Comparison of ENCODE assay signal across 1 cellular context in the genomic region with DNA sequence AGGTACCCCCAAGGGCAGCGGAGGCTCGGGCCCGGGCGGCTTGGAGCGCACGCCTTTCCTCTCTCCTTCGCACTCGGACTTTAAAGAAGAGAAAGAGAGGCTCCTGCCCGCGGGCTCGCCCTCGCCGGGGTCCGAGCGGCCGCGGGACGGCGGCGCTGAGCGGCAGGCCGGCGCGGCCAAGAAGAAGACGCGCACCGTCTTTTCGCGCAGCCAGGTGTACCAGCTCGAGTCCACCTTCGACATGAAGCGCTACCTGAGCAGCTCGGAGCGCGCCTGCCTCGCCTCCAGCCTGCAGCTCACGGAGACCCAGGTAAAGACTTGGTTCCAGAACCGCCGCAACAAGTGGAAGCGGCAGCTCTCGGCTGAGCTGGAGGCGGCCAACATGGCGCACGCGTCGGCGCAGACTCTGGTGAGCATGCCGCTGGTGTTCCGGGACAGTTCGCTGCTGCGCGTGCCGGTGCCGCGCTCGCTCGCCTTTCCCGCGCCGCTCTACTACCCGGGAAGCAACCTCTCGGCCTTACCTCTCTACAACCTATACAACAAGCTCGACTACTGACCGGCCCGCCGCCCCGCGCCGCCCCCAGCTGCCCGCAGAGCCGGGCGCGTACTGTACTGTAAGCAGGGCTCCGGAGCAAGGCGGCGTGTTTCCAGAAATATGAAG.
TF ChIP-seq lines count a peak whose summit lies in the region.

No MANE protein-coding gene starts in this region.

TF ChIP-seq in SK-N-SH, 30 proteins besides CTCF, POLR2A, EP300 and RAD21 (continued from another document):
- TF ChIP-seq, protein P1, sequence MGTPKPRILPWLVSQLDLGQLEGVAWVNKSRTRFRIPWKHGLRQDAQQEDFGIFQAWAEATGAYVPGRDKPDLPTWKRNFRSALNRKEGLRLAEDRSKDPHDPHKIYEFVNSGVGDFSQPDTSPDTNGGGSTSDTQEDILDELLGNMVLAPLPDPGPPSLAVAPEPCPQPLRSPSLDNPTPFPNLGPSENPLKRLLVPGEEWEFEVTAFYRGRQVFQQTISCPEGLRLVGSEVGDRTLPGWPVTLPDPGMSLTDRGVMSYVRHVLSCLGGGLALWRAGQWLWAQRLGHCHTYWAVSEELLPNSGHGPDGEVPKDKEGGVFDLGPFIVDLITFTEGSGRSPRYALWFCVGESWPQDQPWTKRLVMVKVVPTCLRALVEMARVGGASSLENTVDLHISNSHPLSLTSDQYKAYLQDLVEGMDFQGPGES (IDR thresholded peaks at IDR 0.05; ENCODE audit: low read depth, low read length), result no peak
